Comparison of ENCODE assay signal across 21 cellular contexts in the genomic region with DNA sequence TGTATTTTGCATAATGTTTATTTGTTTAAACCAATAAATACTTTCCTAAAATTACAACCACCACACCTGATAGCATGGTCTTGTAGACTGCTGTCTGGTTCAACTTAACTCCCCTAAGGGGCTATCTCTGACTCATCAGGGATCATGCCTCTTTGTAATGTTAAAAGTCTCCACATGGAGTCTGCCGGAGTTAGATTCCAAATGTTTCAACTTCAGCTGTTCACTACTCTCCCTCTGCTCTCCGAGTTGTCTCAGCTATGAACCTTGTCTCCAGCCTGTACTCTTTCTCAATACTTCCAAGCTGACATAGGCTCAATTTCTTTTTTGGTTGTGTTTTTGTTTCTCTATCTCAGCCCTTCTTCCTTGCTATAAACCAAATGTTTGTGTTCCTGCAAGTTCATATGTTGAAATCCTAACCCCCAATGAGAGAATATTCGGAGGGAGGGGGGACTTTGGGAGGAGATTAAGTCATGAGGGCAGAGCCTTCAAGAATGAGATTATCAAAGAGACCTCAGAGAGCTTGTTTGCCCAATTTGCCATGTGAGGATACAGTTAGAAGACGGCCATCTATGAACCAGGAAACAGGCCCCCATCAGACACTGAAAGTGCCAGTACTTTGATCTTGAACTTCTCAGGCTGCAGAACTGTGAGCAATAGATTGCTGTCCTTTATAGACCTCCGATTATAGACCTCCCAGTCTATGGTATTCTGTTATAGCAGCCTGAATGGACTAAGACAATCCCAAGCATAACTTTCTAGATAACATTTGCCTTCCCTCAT.
DNase-seq lines count a peak whose midpoint lies in the region; ATAC-seq and TF ChIP-seq lines count a peak whose summit lies in the region.
"Had no signal": no experiment of that assay in that cellular context is flagged by ENCODE, and none has a peak within 500 bp of the region (broad histone marks: within the 10 kb centered on the region; RNA-seq: fewer than 3 reads in every experiment).

No MANE protein-coding gene starts in this region.

- H3K9ac ChIP-seq in NT2/D1 (ENCODE audit: insufficient read length, low read depth), result no peak overlapping the region
- no peak overlapping the region for H3K9ac ChIP-seq in parathyroid adenoma
- H3K9ac ChIP-seq: KMS-11, SK-N-SH had no signal

- peak overlapping the region; percentile 30 for H2AFZ ChIP-seq in parathyroid adenoma

- TF ChIP-seq CTCF in parathyroid adenoma (IDR thresholded peaks at IDR 0.05) (no peak), testis (IDR thresholded peaks at IDR 0.05) (no peak), foreskin fibroblast (IDR thresholded peaks at IDR 0.05; ENCODE audit: low read depth, low read length) (no peak)

- no peaks in the 10 kb centered on the region for H3K9me3 ChIP-seq in NT2/D1 (ENCODE audit: insufficient read depth, low read length)
- H3K9me3 ChIP-seq in right cardiac atrium (ENCODE audit: control insufficient read depth, low read length), result no peaks in the 10 kb centered on the region
- no peaks in the 10 kb centered on the region for H3K9me3 ChIP-seq in parathyroid adenoma (ENCODE audit: control insufficient read depth, low read length)
- no peaks in the 10 kb centered on the region for H3K9me3 ChIP-seq in testis
- H3K9me3 ChIP-seq: pancreas, SK-N-SH had no signal

- H3K27ac Mint-ChIP-seq in activated CD4-positive, alpha-beta T cell treated with anti-CD3 and anti-CD28 coated beads, Interleukin-2, amount 10 ng/mL, durations not matched to agents 7 days and 5 days, result no peak overlapping the region
- H3K27ac Mint-ChIP-seq: activated T-helper 2 cell treated with anti-CD3 and anti-CD28 coated beads, Interferon-gamma antibody, Interleukin-2, Interleukin-4, amounts not matched to agents 10 μg/mL and 5 μg/mL and 100 μg/mL, durations not matched to agents 14 hours and 24 hours and 36 hours had no signal

- H3K27me3 Mint-ChIP-seq in activated CD4-positive, alpha-beta T cell treated with anti-CD3 and anti-CD28 coated beads, Interleukin-2, amount 10 ng/mL, durations not matched to agents 7 days and 5 days, result no peaks in the 10 kb centered on the region

- TF ChIP-seq POLR2A in testis (IDR thresholded peaks at IDR 0.05), result no peak

- no peak overlapping the region for H3K4me3 Mint-ChIP-seq in activated CD4-positive, alpha-beta T cell treated with anti-CD3 and anti-CD28 coated beads, Interleukin-2, amount 10 ng/mL, durations not matched to agents 7 days and 5 days

- POLR2A ChIA-PET in activated CD4-positive, alpha-beta T cell treated with anti-CD3 and anti-CD28 coated beads, Interleukin-2, amount 10 ng/mL, durations not matched to agents 7 days and 5 days (lab: Charles Lee), result no interaction called here

- no peaks in the 10 kb centered on the region for H3K36me3 Mint-ChIP-seq in activated CD4-positive, alpha-beta T cell treated with anti-CD3 and anti-CD28 coated beads, Interleukin-2, amount 10 ng/mL, durations not matched to agents 7 days and 5 days (ENCODE audit: low read depth)

- H3K4me3 ChIP-seq in NT2/D1 (ENCODE audit: insufficient read length, low read depth), result no peak overlapping the region
- H3K4me3 ChIP-seq in right cardiac atrium (ENCODE audit: low read length), result no peak overlapping the region
- H3K4me3 ChIP-seq in parathyroid adenoma (ENCODE audit: low read depth, low read length), result no peak overlapping the region
- H3K4me3 ChIP-seq in testis, result no peak overlapping the region
- no peak overlapping the region for H3K4me3 ChIP-seq in foreskin fibroblast (ENCODE audit: low read depth in 1 of 2, low read length in 2 of 2)
- H3K4me3 ChIP-seq: pancreas had no signal

- CTCF ChIA-PET in activated CD4-positive, alpha-beta T cell treated with anti-CD3 and anti-CD28 coated beads, Interleukin-2, amount 10 ng/mL, durations not matched to agents 7 days and 5 days (lab: Charles Lee), result interaction anchor here (0.6 to 1.7 kb wide), 3 partner anchors 9 to 137 kb away, joined by 3 to 4 read pairs (median 3); no protein-coding TSS in a partner anchor

- intact Hi-C loops in right cardiac atrium (cut with DNase I), result no loop called here
- intact Hi-C loops in testis (cut with DNase I; ENCODE audit: low total_unique reads), result no loop called here

- H3K27me3 ChIP-seq in NT2/D1 (ENCODE audit: insufficient read depth, insufficient read length), result no peaks in the 10 kb centered on the region
- H3K27me3 ChIP-seq in right cardiac atrium (ENCODE audit: control insufficient read depth, insufficient read depth), result no peaks in the 10 kb centered on the region
- no peaks in the 10 kb centered on the region for H3K27me3 ChIP-seq in parathyroid adenoma (ENCODE audit: control insufficient read depth, insufficient read depth, low read length)
- no peaks in the 10 kb centered on the region for H3K27me3 ChIP-seq in testis

- peak; percentile 83 to 85 for ATAC-seq in right cardiac atrium
- ATAC-seq: left lobe of liver had no signal

- no peak overlapping the region for H3K4me2 ChIP-seq in parathyroid adenoma (ENCODE audit: low read length)
- H3K4me2 ChIP-seq: KMS-11, SK-N-SH had no signal

- H3K4me1 ChIP-seq in NT2/D1 (ENCODE audit: insufficient read depth, insufficient read length) (peaks cover 2% of the 10 kb centered on the region), right cardiac atrium (ENCODE audit: control insufficient read depth, insufficient read depth, low read length) (peaks cover 2% of the 10 kb centered on the region), parathyroid adenoma (peaks cover 6% of the 10 kb centered on the region), testis (no peaks in the 10 kb centered on the region)
- H3K4me1 ChIP-seq: pancreas had no signal

- H3K27ac ChIP-seq in right cardiac atrium (ENCODE audit: low read length), result peak overlapping the region; percentile 19
- no peak overlapping the region for H3K27ac ChIP-seq in parathyroid adenoma
- no peak overlapping the region for H3K27ac ChIP-seq in testis
- H3K27ac ChIP-seq: KMS-11, pancreas had no signal

- peak; percentile 17 for DNase-seq in H4 (ENCODE audit: low spot score)
- DNase-seq in NT2/D1 (ENCODE audit: low read depth, low spot score), result peak; percentile 43
- DNase-seq in right cardiac atrium, result no peak
- DNase-seq in testis, result no peak
- DNase-seq in foreskin fibroblast, result no peak
- DNase-seq in activated CD4-positive, alpha-beta T cell treated with anti-CD3 and anti-CD28 coated beads, Interleukin-2, amount 10 ng/mL, durations not matched to agents 7 days and 5 days, result no peak
- DNase-seq: activated CD4-positive, CD25-positive, alpha-beta regulatory T cell treated with anti-CD3 and anti-CD28 coated beads, Interleukin-2, amount 50 U/mL, for 72 hours; effector memory CD4-positive, alpha-beta T cell; hippocampal formation; NCI-H1092; NCI-H2107; NCI-H524; OCI-M1; pancreas; SK-N-SH; stimulated activated CD4-positive, alpha-beta T cell treated with anti-CD3 and anti-CD28 coated beads, Interleukin-2, amount 100 ng/mL, for 48 hours; T1000 had no signal

- peaks cover 2% of the 10 kb centered on the region for H3K9me3 Mint-ChIP-seq in activated CD4-positive, alpha-beta T cell treated with anti-CD3 and anti-CD28 coated beads, Interleukin-2, amount 10 ng/mL, durations not matched to agents 7 days and 5 days
- H3K9me3 Mint-ChIP-seq: activated T-helper 2 cell treated with anti-CD3 and anti-CD28 coated beads, Interferon-gamma antibody, Interleukin-2, Interleukin-4, amounts not matched to agents 10 μg/mL and 5 μg/mL and 100 μg/mL, durations not matched to agents 14 hours and 24 hours and 36 hours had no signal

- H3K4me1 Mint-ChIP-seq in activated CD4-positive, alpha-beta T cell treated with anti-CD3 and anti-CD28 coated beads, Interleukin-2, amount 10 ng/mL, durations not matched to agents 7 days and 5 days, result peaks cover 3% of the 10 kb centered on the region

- H3K36me3 ChIP-seq in NT2/D1 (ENCODE audit: insufficient read depth, insufficient read length, low read length) (no peaks in the 10 kb centered on the region), parathyroid adenoma (ENCODE audit: control insufficient read depth, insufficient read depth, low read length) (no peaks in the 10 kb centered on the region), testis (ENCODE audit: low read depth, missing control alignments) (no peaks in the 10 kb centered on the region)
- H3K36me3 ChIP-seq: pancreas had no signal

- WGBS in right cardiac atrium, result 38% methylated on average over 5 of the region's 5 CpGs
- 56 to 69% methylated on average over 5 of the region's 5 CpGs for WGBS in testis, 2 donors

- H3K79me2 ChIP-seq in parathyroid adenoma, result no peaks in the 10 kb centered on the region

Comparison
In these comparisons a context has a peak if more than half of its experiments do, and no peak if none do; other contexts are left out.
1. DNase-seq: peak in H4 (single experiment) and NT2/D1 (single experiment); none in right cardiac atrium (0 of 3), testis (single experiment), foreskin fibroblast (0 of 2) and activated CD4-positive, alpha-beta T cell treated with anti-CD3 and anti-CD28 coated beads, Interleukin-2, amount 10 ng/mL, durations not matched to agents 7 days and 5 days (single experiment).